In genomic region chr2:121648611-121649401, GRCh38 we compare ENCODE assay signal across 8 cellular contexts.
DNase-seq lines count a peak whose midpoint lies in the region; ATAC-seq lines count a peak whose summit lies in the region.

No MANE protein-coding gene starts in this region.

- no peaks in the 10 kb centered on the region for H3K36me3 ChIP-seq in mucosa of rectum (ENCODE audit: control insufficient read depth in 2 of 2, insufficient read depth in 2 of 2, low read length in 2 of 2)

- H3K9me3 ChIP-seq in mucosa of rectum (ENCODE audit: control insufficient read depth in 2 of 2, low read length in 2 of 2): no peaks in the 10 kb centered on the region

- H3K4me1 ChIP-seq in mucosa of rectum (ENCODE audit: control insufficient read depth in 2 of 2, insufficient read depth in 2 of 2, low read length in 2 of 2): peaks cover 18 to 22% of the 10 kb centered on the region in 2 donors

- H3K27ac ChIP-seq in epithelial cell of prostate (peak overlapping the region; percentile 91), mucosa of rectum (ENCODE audit: low read depth in 2 of 2, low read length in 2 of 2) (peak overlapping the region; percentile 89 to 98)

- peak overlapping the region; percentile 81 to 99 for H3K9ac ChIP-seq in mucosa of rectum (ENCODE audit: low read depth in 1 of 2, low read length in 2 of 2)

- DNase-seq in NK-92 treated with Interleukin-12 subunit alpha and Interleukin-12 subunit beta, amount 100 ng/mL, for 24 hours (lab: John Stamatoyannopoulos, UW): peak; percentile 78
- DNase-seq in NK-92 (lab: John Stamatoyannopoulos, UW; ENCODE audit: unreplicated experiment) (no peak), NCI-H82 (lab: John Stamatoyannopoulos, UW) (peak; percentile 89), activated T-cell treated with anti-CD3 and anti-CD28 coated beads for 1 hour (ENCODE audit: low read depth) (peak; percentile 19), epithelial cell of prostate (ENCODE audit: low read depth, low spot score) (no peak)
- DNase-seq in stimulated activated CD8-positive, alpha-beta memory T cell treated with anti-CD3 and anti-CD28 coated beads, Interleukin-7, amount 100 ng/mL, for 24 hours (ENCODE audit: low read depth): peak; percentile 10

- H3K27me3 ChIP-seq in mucosa of rectum (ENCODE audit: control insufficient read depth in 2 of 2, insufficient read depth in 2 of 2, low read length in 2 of 2): no peaks in the 10 kb centered on the region

- ATAC-seq in HG02981 (IDR thresholded peaks at IDR 0.05; ENCODE audit: unreplicated experiment): peak; percentile 33

- H3K4me3 ChIP-seq in mucosa of rectum (ENCODE audit: low read length in 2 of 2): peak overlapping the region; percentile 91 to 99

Comparison
In these comparisons a context has a peak if more than half of its experiments do, and no peak if none do; other contexts are left out.
1. DNase-seq: peak in NK-92 treated with Interleukin-12 subunit alpha and Interleukin-12 subunit beta, amount 100 ng/mL, for 24 hours (single experiment), NCI-H82 (single experiment), activated T-cell treated with anti-CD3 and anti-CD28 coated beads for 1 hour (single experiment) and stimulated activated CD8-positive, alpha-beta memory T cell treated with anti-CD3 and anti-CD28 coated beads, Interleukin-7, amount 100 ng/mL, for 24 hours (single experiment); none in NK-92 (single experiment) and epithelial cell of prostate (single experiment).